Comparison of ENCODE assay signal across 1 cellular context in genomic region chr20:14785065-14785743, GRCh38.
TF ChIP-seq lines count a peak whose summit lies in the region.

No MANE protein-coding gene starts in this region.

TF ChIP-seq in SK-N-SH, 30 proteins besides CTCF, POLR2A, EP300 and RAD21 (continued from another document):
- no peak for TF ChIP-seq FOSL2 (IDR thresholded peaks at IDR 0.05; ENCODE audit: borderline replicate concordance, low read depth)
- TF ChIP-seq RXRA (IDR thresholded peaks at IDR 0.05; ENCODE audit: borderline replicate concordance, low read depth): no peak
- TF ChIP-seq MAX (IDR thresholded peaks at IDR 0.05; ENCODE audit: low read depth): no peak
- no peak for TF ChIP-seq POLR2AphosphoS5 (IDR thresholded peaks at IDR 0.05; ENCODE audit: low read depth, low read length)
- no peak for TF ChIP-seq TAF1 (IDR thresholded peaks at IDR 0.05; ENCODE audit: borderline replicate concordance, low read depth, low read length)
